In the genomic region with DNA sequence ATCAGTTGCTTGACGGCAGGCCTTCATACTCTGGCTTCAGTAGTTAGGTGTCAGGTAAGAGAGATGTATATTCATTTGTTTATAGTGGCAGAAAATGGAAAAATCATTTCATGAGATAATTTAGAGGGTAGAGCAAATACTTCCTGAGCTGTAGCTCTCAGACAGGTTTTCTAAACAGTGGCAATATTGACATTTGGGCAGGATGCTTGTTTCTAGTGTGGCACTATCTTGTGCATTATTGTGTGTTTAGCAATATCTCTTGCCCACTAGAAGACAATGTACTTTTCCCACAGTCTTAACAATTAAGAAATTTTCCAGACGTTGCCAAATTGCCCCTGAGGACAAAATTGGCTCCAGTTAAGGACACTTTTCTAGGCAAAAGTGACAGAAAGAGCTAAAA, we compare ENCODE assay signal across 15 cellular contexts.
A peak's percentile ranks its signal among the peaks of the same experiment; 100 is the strongest.
DNase-seq lines count a peak whose midpoint lies in the region; TF ChIP-seq lines count a peak whose summit lies in the region.
"Had no signal": no experiment of that assay in that cellular context is flagged by ENCODE, and none has a peak within 500 bp of the region (broad histone marks: within the 10 kb centered on the region; RNA-seq: fewer than 3 reads in every experiment).

No MANE protein-coding gene starts in this region.

- no peak for TF ChIP-seq CTCF in LNCaP clone FGC (IDR thresholded peaks at IDR 0.05; ENCODE audit: control insufficient read depth, extremely low read depth, insufficient read depth)
- TF ChIP-seq CTCF in VCaP (conservative IDR thresholded peaks at IDR 0.05) = no peak

- H3K27ac ChIP-seq in VCaP = peak overlapping the region; percentile 53
- H3K27ac ChIP-seq: BLaER1 treated with 17β-estradiol and CSF1 and Interleukin-3, amounts not matched to agents 10 nM and 100 nM had no signal

- no peak overlapping the region for H3K4me3 ChIP-seq in LNCaP clone FGC (ENCODE audit: low read depth, low read length)
- H3K4me3 ChIP-seq: BLaER1 treated with 17β-estradiol and CSF1 and Interleukin-3, amounts not matched to agents 10 nM and 100 nM; HAP-1; K562 had no signal

- peak; percentile 23 for DNase-seq in NCI-H2029 (lab: John Stamatoyannopoulos, UW)
- no peak for DNase-seq in NCI-H2029 treated with DMSO at 0.1 percent for 48 hours (lab: John Stamatoyannopoulos, UW)
- peak; percentile 97 for DNase-seq in LNCaP clone FGC (ENCODE audit: low read depth)
- DNase-seq in amygdala (lab: John Stamatoyannopoulos, UW) = no peak
- no peak for DNase-seq in SHP77 treated with DMSO at 0.1 percent for 48 hours (lab: John Stamatoyannopoulos, UW)
- DNase-seq in activated CD4-positive, CD25-positive, alpha-beta regulatory T cell treated with anti-CD3 and anti-CD28 coated beads, Interleukin-2, amount 50 U/mL, for 72 hours = no peak
- DNase-seq: 8988T; ACHN; CD4-positive, CD25-positive, alpha-beta regulatory T cell; DND-41; GDM1 had no signal

Comparison
In these comparisons a context has a peak if more than half of its experiments do, and no peak if none do; other contexts are left out.
1. DNase-seq: peak in NCI-H2029 (single experiment) and LNCaP clone FGC (single experiment); none in NCI-H2029 treated with DMSO at 0.1 percent for 48 hours (single experiment), amygdala (0 of 56), SHP77 treated with DMSO at 0.1 percent for 48 hours (single experiment) and activated CD4-positive, CD25-positive, alpha-beta regulatory T cell treated with anti-CD3 and anti-CD28 coated beads, Interleukin-2, amount 50 U/mL, for 72 hours (single experiment).